Comparison of ENCODE assay signal across 8 cellular contexts in the genomic region with DNA sequence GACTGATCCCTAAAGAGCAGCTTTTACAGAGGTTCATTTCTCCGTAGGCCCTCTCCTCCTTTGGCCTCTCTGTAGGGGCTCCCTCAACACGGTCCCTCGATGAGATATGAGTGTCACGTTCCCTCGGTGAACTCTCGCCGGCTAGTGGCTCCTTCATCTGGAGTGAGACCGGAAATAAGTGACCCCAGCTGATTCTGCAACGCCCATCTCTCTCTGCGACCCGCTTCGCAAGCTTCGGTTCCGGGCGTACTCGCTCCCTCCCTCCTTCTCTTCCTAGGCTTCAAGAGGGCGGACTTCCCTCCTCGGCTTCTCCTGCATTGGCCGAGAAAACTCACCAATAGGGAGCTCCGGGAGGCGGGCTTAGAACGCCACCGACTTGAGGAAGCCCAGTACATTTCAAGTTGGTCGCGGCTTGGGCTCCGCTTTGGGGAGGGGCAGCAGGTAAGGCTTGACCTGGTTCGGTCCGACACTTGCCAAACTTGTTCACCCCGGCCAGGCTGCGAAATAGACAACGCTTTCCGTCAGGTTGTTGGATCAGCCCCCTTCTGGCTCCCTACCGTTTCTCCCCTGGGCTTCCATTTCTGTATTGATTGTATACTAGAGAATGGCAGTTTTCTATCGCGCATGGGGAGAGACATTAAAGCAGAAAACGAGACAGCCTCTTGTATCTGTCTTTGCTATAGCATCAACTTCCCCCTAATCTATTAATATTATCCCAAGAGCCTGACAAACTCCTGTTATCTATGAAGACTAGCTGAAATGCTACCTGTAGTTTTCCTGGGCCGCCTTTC. TPM values are rescaled to one million over a fixed set of nuclear protein-coding genes. Genes with fewer than 3 reads are reported as not detected.
A peak's percentile ranks its signal among the peaks of the same experiment; 100 is the strongest.
DNase-seq lines count a peak whose midpoint lies in the region; ATAC-seq and TF ChIP-seq lines count a peak whose summit lies in the region.

A gene (minus strand): TSS at position 248 of the 791 bp plus-strand sequence. CDS start 2,816 bp downstream, outside the sequence.
A gene with protein sequence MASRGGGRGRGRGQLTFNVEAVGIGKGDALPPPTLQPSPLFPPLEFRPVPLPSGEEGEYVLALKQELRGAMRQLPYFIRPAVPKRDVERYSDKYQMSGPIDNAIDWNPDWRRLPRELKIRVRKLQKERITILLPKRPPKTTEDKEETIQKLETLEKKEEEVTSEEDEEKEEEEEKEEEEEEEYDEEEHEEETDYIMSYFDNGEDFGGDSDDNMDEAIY (plus strand): TSS at position 363 of the 791 bp plus-strand sequence. CDS start 10,176 bp downstream, outside the sequence.

- H3K27ac ChIP-seq in spleen, result peak within 1 kb of the TSS; percentile 90 to 98 (median 92)

- H3K4me3 ChIP-seq in WI38 (ENCODE audit: low read depth, low read length) (peak within 1 kb of the TSS; percentile 72), cardiac fibroblast (replicated peaks in 1 of 2; ENCODE audit: low read depth in 2 of 2, low read length in 2 of 2) (peak within 1 kb of the TSS; percentile 61 to 67), spleen (peak within 1 kb of the TSS; percentile 43 to 80 (median 54))

- TF ChIP-seq CTCF in WI38 (IDR thresholded peaks at IDR 0.05; ENCODE audit: low read depth, low read length), result no peak
- TF ChIP-seq CTCF in cardiac fibroblast (IDR thresholded peaks at IDR 0.05; ENCODE audit: low read depth, low read length), result no peak
- TF ChIP-seq CTCF in spleen (IDR thresholded peaks at IDR 0.05 in 8 of 11, conservative IDR thresholded peaks at IDR 0.05 in 3 of 11), result peak in 1 of 11 experiments; percentile 29

- peaks cover 22 to 84% (median 60%) of the 10 kb centered on the region in 6 donors for H3K4me1 ChIP-seq in spleen

- H3K27me3 ChIP-seq in spleen (replicated peaks in 1 of 7), result peaks cover 0 to 14% (median 0%) of the 10 kb centered on the region in 7 donors

- peak; percentile 16 to 96 (median 53) for TF ChIP-seq POLR2A in spleen (IDR thresholded peaks at IDR 0.05)

- intact Hi-C loops in spleen (cut with DNase I; ENCODE audit: low total_unique reads), result no loop called here

- peaks cover 0 to 12% (median 9%) of the 10 kb centered on the region in 8 donors for H3K9me3 ChIP-seq in spleen

- H3K36me3 ChIP-seq in spleen, result peaks cover 0 to 6% (median 0%) of the 10 kb centered on the region in 6 donors

- 0 to 1% (median 1%) methylated on average over 27 to 37 of the region's 37 CpGs for WGBS in spleen, 5 donors

- ATAC-seq in GM18873 (IDR thresholded peaks at IDR 0.05; ENCODE audit: low FRiP score, unreplicated experiment) (peak; percentile 78), HG03135 (IDR thresholded peaks at IDR 0.05; ENCODE audit: unreplicated experiment) (peak; percentile 87)

- DNase-seq in AG08395 (ENCODE audit: low spot score) (peak; percentile 93), NCI-H2227 (lab: John Stamatoyannopoulos, UW; ENCODE audit: unreplicated experiment) (peak; percentile 98), cardiac fibroblast (ENCODE audit: low read depth in 2 of 2) (peak; percentile 93 to 94), iris pigment epithelial cell (ENCODE audit: low read depth) (peak; percentile 95), spleen (peak; percentile 99)

RNA-seq across cellular contexts. Expression of the first gene that starts in this region (rescaled TPM):
- total RNA-seq in spleen, result 1 to 10 TPM in 5 of 7 donors, under 1 TPM in 2; 0.79 to 3.1 (median 1.2) TPM
- under 1 TPM; 0.57 to 0.99 (median 0.62) TPM for polyA plus RNA-seq in spleen

RNA-seq across cellular contexts. Expression of the second gene that starts in this region (rescaled TPM):
- 10 to 100 TPM; 22.1 to 34.0 (median 31.1) TPM for total RNA-seq in spleen
- 10 to 100 TPM; 55.6 to 69.2 (median 63.0) TPM for polyA plus RNA-seq in spleen

Comparison
In these comparisons a context has a peak if more than half of its experiments do, and no peak if none do; other contexts are left out.
1. Peak in every context shown above with its lines: DNase-seq, ATAC-seq, H3K4me3 ChIP-seq and H3K27ac ChIP-seq.